8 cellular contexts compared by ENCODE assay signal in genomic region chr10:24556746-24557742, GRCh38.
DNase-seq lines count a peak whose midpoint lies in the region; ATAC-seq, FAIRE-seq and TF ChIP-seq lines count a peak whose summit lies in the region.

No MANE protein-coding gene starts in this region.

- H3K9me3 ChIP-seq in endothelial cell of umbilical vein (replicated peaks; ENCODE audit: control insufficient read depth, insufficient read depth, low read length) (no peaks in the 10 kb centered on the region), mucosa of descending colon (no peaks in the 10 kb centered on the region)

- H3K4me2 ChIP-seq in endothelial cell of umbilical vein (ENCODE audit: insufficient read depth, low read length): no peak overlapping the region

- H3K4me1 ChIP-seq in endothelial cell of umbilical vein (ENCODE audit: control insufficient read depth, extremely low read depth, insufficient read depth, low read length) (peaks cover 2% of the 10 kb centered on the region), mucosa of descending colon (ENCODE audit: low read depth) (no peaks in the 10 kb centered on the region)

- intact Hi-C loops in endothelial cell of umbilical vein (cut with micrococcal nuclease): loop anchor here (2.0 kb wide), 1 partner anchor 1398 kb away; no protein-coding TSS in a partner anchor
- intact Hi-C loops in mucosa of descending colon (cut with DNase I, micrococcal nuclease): no loop called here

- dilution Hi-C loops in endothelial cell of umbilical vein (cut with MboI; ENCODE audit: extremely low pct_ligation_motif_present, low sequenced_read_pairs): no loop called here

- no TSS peak for BruUV-seq in endothelial cell of umbilical vein (replicated peaks; lab: Mats Ljungman, UMichigan)

- peak; percentile 90 for FAIRE-seq in endothelial cell of umbilical vein (lab: Jason Lieb, UNC)

- no peak overlapping the region for H3K9ac ChIP-seq in endothelial cell of umbilical vein (replicated peaks; ENCODE audit: extremely low read depth, insufficient read depth, low read length)

- no peaks in the 10 kb centered on the region for H4K20me1 ChIP-seq in endothelial cell of umbilical vein (replicated peaks; ENCODE audit: control insufficient read depth, extremely low read depth, insufficient read depth, low read length)

- peak; percentile 64 for ATAC-seq in HG03432 (IDR thresholded peaks at IDR 0.05; ENCODE audit: unreplicated experiment)
- peak; percentile 47 for ATAC-seq in mucosa of descending colon
- ATAC-seq in HG03025 (IDR thresholded peaks at IDR 0.05; ENCODE audit: low FRiP score, unreplicated experiment): no peak

- no peaks in the 10 kb centered on the region for H3K27me3 ChIP-seq in endothelial cell of umbilical vein (ENCODE audit: control insufficient read depth in 2 of 2, insufficient read depth in 2 of 2, low read length in 2 of 2)

- TF ChIP-seq POLR2A in endothelial cell of umbilical vein (IDR thresholded peaks at IDR 0.05; ENCODE audit: low read depth, low read length): no peak

- H3K9me1 ChIP-seq in endothelial cell of umbilical vein (replicated peaks; ENCODE audit: control insufficient read depth, extremely low read depth, insufficient read depth, low read length): no peaks in the 10 kb centered on the region

- H2AFZ ChIP-seq in endothelial cell of umbilical vein (ENCODE audit: low read depth, low read length): no peak overlapping the region

- H3K27ac ChIP-seq in endothelial cell of umbilical vein (ENCODE audit: insufficient read depth, low read depth, low read length): no peak overlapping the region

- H3K36me3 ChIP-seq in endothelial cell of umbilical vein (ENCODE audit: control insufficient read depth in 2 of 2, extremely low read depth in 1 of 2, insufficient read depth in 2 of 2, low read length in 2 of 2): no peaks in the 10 kb centered on the region
- no peaks in the 10 kb centered on the region for H3K36me3 ChIP-seq in mucosa of descending colon (ENCODE audit: low read depth)

- H3K4me3 ChIP-seq in endothelial cell of umbilical vein (replicated peaks in 1 of 3; ENCODE audit: insufficient read depth in 1 of 3, low read depth in 1 of 3, low read length in 3 of 3): no peak overlapping the region
- no peak overlapping the region for H3K4me3 ChIP-seq in mucosa of descending colon

- TF ChIP-seq CTCF in GM12872 (IDR thresholded peaks at IDR 0.05; ENCODE audit: insufficient read depth, low read depth, low read length) (peak; percentile 68), endothelial cell of umbilical vein (IDR thresholded peaks at IDR 0.05; ENCODE audit: extremely low read depth in 1 of 2, insufficient read depth in 1 of 2, low read depth in 1 of 2, low read length in 2 of 2) (peak; percentile 60 to 61), mucosa of descending colon (IDR thresholded peaks at IDR 0.05) (peak; percentile 36)

- H3K79me2 ChIP-seq in endothelial cell of umbilical vein (ENCODE audit: control insufficient read depth, insufficient read depth, low read length): no peaks in the 10 kb centered on the region

- CTCF ChIA-PET in endothelial cell of umbilical vein (lab: Charles Lee): interaction anchor here (0.7 to 4.0 kb wide), 13 partner anchors 8 to 1399 kb away, joined by 3 to 35 read pairs (median 5); no protein-coding TSS in a partner anchor

- POLR2A ChIA-PET in endothelial cell of umbilical vein (lab: Charles Lee): no interaction called here

- DNase-seq in Ammon's horn (ENCODE audit: low spot score): peak; percentile 78
- peak; percentile 72 for DNase-seq in RPMI7951 (ENCODE audit: low read depth)
- peak; percentile 59 for DNase-seq in endothelial cell of umbilical vein (ENCODE audit: low read depth, low spot score)
- peak in 1 of 3 donors; percentile 30 for DNase-seq in mucosa of descending colon
- no peak for DNase-seq in stimulated activated CD4-positive, alpha-beta T cell treated with anti-CD3 and anti-CD28 coated beads, Interleukin-4, amount 100 ng/mL, for 4 hours

TF ChIP-seq in endothelial cell of umbilical vein, 7 proteins besides CTCF, POLR2A, EP300 and RAD21:
- TF ChIP-seq GATA2 (IDR thresholded peaks at IDR 0.05; ENCODE audit: insufficient read depth, insufficient read length, low read depth, low read length) (no peak), MYC (IDR thresholded peaks at IDR 0.05; ENCODE audit: low read depth, low read length) (no peak), MAX (IDR thresholded peaks at IDR 0.05; ENCODE audit: insufficient read depth, insufficient read length) (no peak), EZH2 (IDR thresholded peaks at IDR 0.05; ENCODE audit: borderline replicate concordance, low read depth, low read length, severe bottlenecking) (no peak), POLR2AphosphoS5 (IDR thresholded peaks at IDR 0.05; ENCODE audit: insufficient read depth, low read depth, low read length) (no peak)

Comparison
In these comparisons a context has a peak if more than half of its experiments do, and no peak if none do; other contexts are left out.
1. DNase-seq: peak in Ammon's horn (single experiment), RPMI7951 (single experiment) and endothelial cell of umbilical vein (single experiment); none in stimulated activated CD4-positive, alpha-beta T cell treated with anti-CD3 and anti-CD28 coated beads, Interleukin-4, amount 100 ng/mL, for 4 hours (0 of 2).
2. Peak in every context shown above with its lines, with median percentiles within 50 percentile points of each other: CTCF ChIP-seq.